Comparison of ENCODE assay signal across 8 cellular contexts in the genomic region with DNA sequence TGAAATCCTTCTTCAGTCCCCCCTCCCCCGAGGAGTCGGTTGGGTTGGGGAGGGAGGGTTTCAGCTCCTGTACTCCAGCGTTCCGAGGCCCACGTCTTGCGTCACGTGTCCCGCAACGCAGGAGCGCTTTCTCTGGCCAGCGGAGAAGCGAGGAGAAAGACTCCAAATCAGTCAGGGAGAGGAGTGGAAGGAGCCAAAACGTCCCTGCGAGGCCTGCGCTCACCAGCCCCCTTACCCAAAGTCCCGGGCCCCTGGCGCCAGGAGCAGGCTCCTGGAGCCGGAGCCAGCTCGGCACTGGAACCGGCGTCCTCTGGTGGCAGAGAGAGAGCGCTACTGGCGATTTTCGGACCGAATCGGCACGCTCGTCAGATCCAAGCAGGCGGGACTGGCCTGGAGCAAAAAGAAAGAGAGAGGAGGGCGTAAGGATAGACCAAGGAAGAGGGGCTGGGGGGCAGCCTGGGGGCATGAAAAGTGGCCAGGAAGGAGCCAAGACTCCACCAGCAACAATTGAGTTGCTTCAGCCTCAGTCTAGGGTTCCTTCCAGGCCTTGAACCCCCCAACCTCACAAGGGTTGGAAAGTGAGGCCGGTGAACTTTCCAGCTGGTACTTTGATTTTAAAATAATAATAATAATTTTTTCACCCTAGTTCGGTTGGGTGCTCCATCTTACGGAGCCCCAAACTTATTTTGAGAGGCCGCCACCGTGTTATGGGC. TPM values are rescaled to one million over a fixed set of nuclear protein-coding genes. Genes with fewer than 3 reads are reported as not detected.
DNase-seq lines count a peak whose midpoint lies in the region; ATAC-seq and TF ChIP-seq lines count a peak whose summit lies in the region.

Gene GNAS, plus strand, starts transcription at position 158 of the 713 bp plus-strand sequence.

- intact Hi-C loops in tibial artery (cut with DNase I; ENCODE audit: low total_unique reads): no loop called here

- H3K9me3 ChIP-seq in neural cell (ENCODE audit: low read length) (peaks cover 4% of the 10 kb centered on the region), tibial artery (no peaks in the 10 kb centered on the region)

- TF ChIP-seq CTCF in neural cell (IDR thresholded peaks at IDR 0.05; ENCODE audit: poor library complexity, severe bottlenecking) (peak; percentile 82), tibial artery (IDR thresholded peaks at IDR 0.05) (peak; percentile 33 to 38)

- TF ChIP-seq EP300 in neural cell (conservative IDR thresholded peaks at IDR 0.05; ENCODE audit: poor library complexity, severe bottlenecking): no peak

- H3K4me2 ChIP-seq in neural cell (ENCODE audit: low read length): peak within 1 kb of the TSS; percentile 39

- no peak within 1 kb of the TSS for H2AFZ ChIP-seq in neural cell (ENCODE audit: low read depth, low read length)

- no peak within 1 kb of the TSS for H3K27ac ChIP-seq in neural cell (ENCODE audit: low read length)
- H3K27ac ChIP-seq in tibial artery: no peak within 1 kb of the TSS

- DNase-seq in EL: peak; percentile 62
- DNase-seq in NCI-H69 (lab: John Stamatoyannopoulos, UW): peak; percentile 77
- DNase-seq in activated effector memory CD4-positive, alpha-beta T cell treated with Interleukin-2 at 50 U/mL for 16 hours: peak; percentile 37
- DNase-seq in foreskin melanocyte: peak; percentile 33
- no peak for DNase-seq in tibial artery

- TF ChIP-seq RAD21 in neural cell (conservative IDR thresholded peaks at IDR 0.05): peak; percentile 74

- no peaks in the 10 kb centered on the region for H3K9me2 ChIP-seq in neural cell (ENCODE audit: insufficient read depth, low read length)

- H4K20me1 ChIP-seq in neural cell (ENCODE audit: insufficient read depth): no peaks in the 10 kb centered on the region

- ATAC-seq in HG03045 (IDR thresholded peaks at IDR 0.05; ENCODE audit: unreplicated experiment) (no peak), HG03442 (IDR thresholded peaks at IDR 0.05; ENCODE audit: unreplicated experiment) (no peak)

- no peak within 1 kb of the TSS for H3K9ac ChIP-seq in neural cell (ENCODE audit: low read length)

- peaks cover 0 to 32% (median 21%) of the 10 kb centered on the region in 4 donors for H3K4me1 ChIP-seq in tibial artery

- H3K36me3 ChIP-seq in neural cell (ENCODE audit: insufficient read depth, low read length) (no peaks in the 10 kb centered on the region), tibial artery (no peaks in the 10 kb centered on the region)

- H3K27me3 ChIP-seq in neural cell (ENCODE audit: insufficient read depth, low read depth, low read length) (peaks cover 70% of the 10 kb centered on the region), tibial artery (peaks cover 0 to 90% of the 10 kb centered on the region in 2 donors)

- H3K79me2 ChIP-seq in neural cell (replicated peaks; ENCODE audit: insufficient read depth, low read length): no peaks in the 10 kb centered on the region

- no peaks in the 10 kb centered on the region for H3F3A ChIP-seq in neural cell (ENCODE audit: insufficient read depth, low read length, poor library complexity, severe bottlenecking)

- peak within 1 kb of the TSS; percentile 66 for H3K4me3 ChIP-seq in neural cell (ENCODE audit: low read length)
- H3K4me3 ChIP-seq in tibial artery: peak within 1 kb of the TSS; percentile 21 to 48

TF ChIP-seq in neural cell, 6 proteins besides CTCF, POLR2A, EP300 and RAD21:
- TF ChIP-seq SMC3 (conservative IDR thresholded peaks at IDR 0.05; ENCODE audit: poor library complexity) (peak; percentile 87), REST (IDR thresholded peaks at IDR 0.05; ENCODE audit: borderline replicate concordance) (no peak), TAF1 (IDR thresholded peaks at IDR 0.05; ENCODE audit: low read depth) (no peak), MXI1 (conservative IDR thresholded peaks at IDR 0.05; ENCODE audit: poor library complexity, severe bottlenecking) (peak; percentile 31)

RNA-seq across cellular contexts. Expression of gene GNAS, which starts in this region (rescaled TPM):
- 958 and 975 TPM in 2 replicates for polyA plus RNA-seq in neural cell
- polyA minus RNA-seq in neural cell: 657 and 755 TPM in 2 replicates

Comparison
In these comparisons a context has a peak if more than half of its experiments do, and no peak if none do; other contexts are left out.
1. DNase-seq: peak in EL (single experiment), NCI-H69 (single experiment), activated effector memory CD4-positive, alpha-beta T cell treated with Interleukin-2 at 50 U/mL for 16 hours (single experiment) and foreskin melanocyte (single experiment); none in tibial artery (0 of 2).